ENCODE assay signal across 10 cellular contexts in genomic region chr14:24911324-24912095, GRCh38.
DNase-seq lines count a peak whose midpoint lies in the region; TF ChIP-seq lines count a peak whose summit lies in the region.
"Had no signal": no experiment of that assay in that cellular context is flagged by ENCODE, and none has a peak within 500 bp of the region (broad histone marks: within the 10 kb centered on the region; RNA-seq: fewer than 3 reads in every experiment).

No MANE protein-coding gene starts in this region.

- no peak overlapping the region for H3K27ac ChIP-seq in MM.1S (ENCODE audit: low read length)

- H3K9ac ChIP-seq in MM.1S (ENCODE audit: low read length), result no peak overlapping the region

- DNase-seq in NCI-H345 (lab: John Stamatoyannopoulos, UW) (peak; percentile 32), NCI-H345 treated with DMSO at 0.1 percent for 48 hours (lab: John Stamatoyannopoulos, UW; ENCODE audit: unreplicated experiment) (no peak), RPMI7951 (ENCODE audit: low read depth) (peak; percentile 74), foreskin melanocyte (peak; percentile 72), stromal cell of bone marrow (ENCODE audit: low read depth) (peak; percentile 83), MM.1S (no peak), OCI-M2 (lab: John Stamatoyannopoulos, UW; ENCODE audit: unreplicated experiment) (no peak)
- DNase-seq in activated naive CD4-positive, alpha-beta T cell (lab: John Stamatoyannopoulos, UW), result no peak
- DNase-seq: activated CD4-positive, alpha-beta T cell treated with anti-CD3 and anti-CD28 coated beads, Interleukin-2, amount 50 U/mL, for 4 hours; dermis blood vessel endothelial cell had no signal

- no peaks in the 10 kb centered on the region for H3K27me3 ChIP-seq in MM.1S (replicated peaks; ENCODE audit: insufficient read depth, low read length)

- no peak for TF ChIP-seq CTCF in MM.1S (IDR thresholded peaks at IDR 0.05; ENCODE audit: low read length)

- no peaks in the 10 kb centered on the region for H3F3A ChIP-seq in MM.1S (ENCODE audit: insufficient read depth, low read length)

- H3K9me3 ChIP-seq in MM.1S (replicated peaks; ENCODE audit: insufficient read depth, low read length), result no peaks in the 10 kb centered on the region

- H2AFZ ChIP-seq in MM.1S (ENCODE audit: low read length), result no peak overlapping the region

- no peaks in the 10 kb centered on the region for H4K20me1 ChIP-seq in MM.1S (ENCODE audit: insufficient read depth, low read length)

- H3K36me3 ChIP-seq in MM.1S (replicated peaks; ENCODE audit: insufficient read depth, low read length), result no peaks in the 10 kb centered on the region

- H3K4me3 ChIP-seq in MM.1S (ENCODE audit: low read length), result no peak overlapping the region

- no peaks in the 10 kb centered on the region for H3K9me2 ChIP-seq in MM.1S (replicated peaks; ENCODE audit: insufficient read depth, low read length)

- H3K4me1 ChIP-seq in MM.1S (ENCODE audit: low read length), result no peaks in the 10 kb centered on the region

- no peak overlapping the region for H3K4me2 ChIP-seq in MM.1S (ENCODE audit: low read depth, low read length)

- H3K79me2 ChIP-seq in MM.1S (ENCODE audit: low read length), result no peaks in the 10 kb centered on the region

Comparison
In these comparisons a context has a peak if more than half of its experiments do, and no peak if none do; other contexts are left out.
1. DNase-seq: peak in NCI-H345 (single experiment), RPMI7951 (single experiment), foreskin melanocyte (single experiment) and stromal cell of bone marrow (single experiment); none in NCI-H345 treated with DMSO at 0.1 percent for 48 hours (single experiment), activated naive CD4-positive, alpha-beta T cell (0 of 4), MM.1S (single experiment) and OCI-M2 (single experiment).